ENCODE assay signal across 1 cellular context in genomic region chr6:70415247-70415646, GRCh38.
TF ChIP-seq lines count a peak whose summit lies in the region.

No MANE protein-coding gene starts in this region.

TF ChIP-seq in GM12878, 131 proteins besides CTCF, POLR2A, EP300 and RAD21:
- TF ChIP-seq CUX1 (IDR thresholded peaks at IDR 0.05; ENCODE audit: insufficient replicate concordance, low read depth, low read length), result no peak
- no peak for TF ChIP-seq LARP7 (IDR thresholded peaks at IDR 0.05)
- TF ChIP-seq TAF1 (IDR thresholded peaks at IDR 0.05; ENCODE audit: borderline replicate concordance, low read depth, low read length), result no peak
- no peak for TF ChIP-seq CHD4 (IDR thresholded peaks at IDR 0.05)
- TF ChIP-seq MEF2B (IDR thresholded peaks at IDR 0.05; ENCODE audit: partially characterized antibody, poor library complexity, severe bottlenecking), result no peak
- no peak for TF ChIP-seq HCFC1 (IDR thresholded peaks at IDR 0.05; ENCODE audit: low read length)
- TF ChIP-seq GATAD2B (conservative IDR thresholded peaks at IDR 0.05; ENCODE audit: low read depth), result no peak
- TF ChIP-seq IKZF1 (conservative IDR thresholded peaks at IDR 0.05), result no peak
- TF ChIP-seq, protein P1, sequence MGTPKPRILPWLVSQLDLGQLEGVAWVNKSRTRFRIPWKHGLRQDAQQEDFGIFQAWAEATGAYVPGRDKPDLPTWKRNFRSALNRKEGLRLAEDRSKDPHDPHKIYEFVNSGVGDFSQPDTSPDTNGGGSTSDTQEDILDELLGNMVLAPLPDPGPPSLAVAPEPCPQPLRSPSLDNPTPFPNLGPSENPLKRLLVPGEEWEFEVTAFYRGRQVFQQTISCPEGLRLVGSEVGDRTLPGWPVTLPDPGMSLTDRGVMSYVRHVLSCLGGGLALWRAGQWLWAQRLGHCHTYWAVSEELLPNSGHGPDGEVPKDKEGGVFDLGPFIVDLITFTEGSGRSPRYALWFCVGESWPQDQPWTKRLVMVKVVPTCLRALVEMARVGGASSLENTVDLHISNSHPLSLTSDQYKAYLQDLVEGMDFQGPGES (IDR thresholded peaks at IDR 0.05), result no peak
- TF ChIP-seq IKZF2 (IDR thresholded peaks at IDR 0.05), result no peak; a peak in 1 of 4 replicates
- no peak for TF ChIP-seq ZNF687 (IDR thresholded peaks at IDR 0.05)
- TF ChIP-seq BMI1 (IDR thresholded peaks at IDR 0.05; ENCODE audit: borderline replicate concordance), result no peak
- TF ChIP-seq RB1 (IDR thresholded peaks at IDR 0.05; ENCODE audit: borderline replicate concordance), result no peak
- TF ChIP-seq TBL1XR1 (IDR thresholded peaks at IDR 0.05; ENCODE audit: low read depth, low read length), result no peak
- no peak for TF ChIP-seq CHD2 (IDR thresholded peaks at IDR 0.05; ENCODE audit: borderline replicate concordance, low read depth, low read length)
- 0 out of 2 replicates have a peak, but pooled peaks have one; percentile 11 for TF ChIP-seq ATF7 (IDR thresholded peaks at IDR 0.05; ENCODE audit: low read depth)
- TF ChIP-seq, protein P2, sequence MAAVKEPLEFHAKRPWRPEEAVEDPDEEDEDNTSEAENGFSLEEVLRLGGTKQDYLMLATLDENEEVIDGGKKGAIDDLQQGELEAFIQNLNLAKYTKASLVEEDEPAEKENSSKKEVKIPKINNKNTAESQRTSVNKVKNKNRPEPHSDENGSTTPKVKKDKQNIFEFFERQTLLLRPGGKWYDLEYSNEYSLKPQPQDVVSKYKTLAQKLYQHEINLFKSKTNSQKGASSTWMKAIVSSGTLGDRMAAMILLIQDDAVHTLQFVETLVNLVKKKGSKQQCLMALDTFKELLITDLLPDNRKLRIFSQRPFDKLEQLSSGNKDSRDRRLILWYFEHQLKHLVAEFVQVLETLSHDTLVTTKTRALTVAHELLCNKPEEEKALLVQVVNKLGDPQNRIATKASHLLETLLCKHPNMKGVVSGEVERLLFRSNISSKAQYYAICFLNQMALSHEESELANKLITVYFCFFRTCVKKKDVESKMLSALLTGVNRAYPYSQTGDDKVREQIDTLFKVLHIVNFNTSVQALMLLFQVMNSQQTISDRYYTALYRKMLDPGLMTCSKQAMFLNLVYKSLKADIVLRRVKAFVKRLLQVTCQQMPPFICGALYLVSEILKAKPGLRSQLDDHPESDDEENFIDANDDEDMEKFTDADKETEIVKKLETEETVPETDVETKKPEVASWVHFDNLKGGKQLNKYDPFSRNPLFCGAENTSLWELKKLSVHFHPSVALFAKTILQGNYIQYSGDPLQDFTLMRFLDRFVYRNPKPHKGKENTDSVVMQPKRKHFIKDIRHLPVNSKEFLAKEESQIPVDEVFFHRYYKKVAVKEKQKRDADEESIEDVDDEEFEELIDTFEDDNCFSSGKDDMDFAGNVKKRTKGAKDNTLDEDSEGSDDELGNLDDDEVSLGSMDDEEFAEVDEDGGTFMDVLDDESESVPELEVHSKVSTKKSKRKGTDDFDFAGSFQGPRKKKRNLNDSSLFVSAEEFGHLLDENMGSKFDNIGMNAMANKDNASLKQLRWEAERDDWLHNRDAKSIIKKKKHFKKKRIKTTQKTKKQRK (IDR thresholded peaks at IDR 0.05; ENCODE audit: low read depth, low read length), result no peak
- TF ChIP-seq STAT1 (conservative IDR thresholded peaks at IDR 0.05), result no peak
- TF ChIP-seq ZNF384 (IDR thresholded peaks at IDR 0.05; ENCODE audit: borderline replicate concordance, low read depth, low read length), result peak; percentile 76
- no peak for TF ChIP-seq ZBED1 (IDR thresholded peaks at IDR 0.05; ENCODE audit: borderline replicate concordance)
- TF ChIP-seq RUNX3 (IDR thresholded peaks at IDR 0.05; ENCODE audit: low read length), result peak; percentile 49; the same call in 1 of the 2 replicates
- peak; percentile 76 for TF ChIP-seq RELB (IDR thresholded peaks at IDR 0.05; ENCODE audit: low read depth)
- TF ChIP-seq, protein P3, sequence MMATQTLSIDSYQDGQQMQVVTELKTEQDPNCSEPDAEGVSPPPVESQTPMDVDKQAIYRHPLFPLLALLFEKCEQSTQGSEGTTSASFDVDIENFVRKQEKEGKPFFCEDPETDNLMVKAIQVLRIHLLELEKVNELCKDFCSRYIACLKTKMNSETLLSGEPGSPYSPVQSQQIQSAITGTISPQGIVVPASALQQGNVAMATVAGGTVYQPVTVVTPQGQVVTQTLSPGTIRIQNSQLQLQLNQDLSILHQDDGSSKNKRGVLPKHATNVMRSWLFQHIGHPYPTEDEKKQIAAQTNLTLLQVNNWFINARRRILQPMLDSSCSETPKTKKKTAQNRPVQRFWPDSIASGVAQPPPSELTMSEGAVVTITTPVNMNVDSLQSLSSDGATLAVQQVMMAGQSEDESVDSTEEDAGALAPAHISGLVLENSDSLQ (IDR thresholded peaks at IDR 0.05), result no peak
- TF ChIP-seq, protein P4, sequence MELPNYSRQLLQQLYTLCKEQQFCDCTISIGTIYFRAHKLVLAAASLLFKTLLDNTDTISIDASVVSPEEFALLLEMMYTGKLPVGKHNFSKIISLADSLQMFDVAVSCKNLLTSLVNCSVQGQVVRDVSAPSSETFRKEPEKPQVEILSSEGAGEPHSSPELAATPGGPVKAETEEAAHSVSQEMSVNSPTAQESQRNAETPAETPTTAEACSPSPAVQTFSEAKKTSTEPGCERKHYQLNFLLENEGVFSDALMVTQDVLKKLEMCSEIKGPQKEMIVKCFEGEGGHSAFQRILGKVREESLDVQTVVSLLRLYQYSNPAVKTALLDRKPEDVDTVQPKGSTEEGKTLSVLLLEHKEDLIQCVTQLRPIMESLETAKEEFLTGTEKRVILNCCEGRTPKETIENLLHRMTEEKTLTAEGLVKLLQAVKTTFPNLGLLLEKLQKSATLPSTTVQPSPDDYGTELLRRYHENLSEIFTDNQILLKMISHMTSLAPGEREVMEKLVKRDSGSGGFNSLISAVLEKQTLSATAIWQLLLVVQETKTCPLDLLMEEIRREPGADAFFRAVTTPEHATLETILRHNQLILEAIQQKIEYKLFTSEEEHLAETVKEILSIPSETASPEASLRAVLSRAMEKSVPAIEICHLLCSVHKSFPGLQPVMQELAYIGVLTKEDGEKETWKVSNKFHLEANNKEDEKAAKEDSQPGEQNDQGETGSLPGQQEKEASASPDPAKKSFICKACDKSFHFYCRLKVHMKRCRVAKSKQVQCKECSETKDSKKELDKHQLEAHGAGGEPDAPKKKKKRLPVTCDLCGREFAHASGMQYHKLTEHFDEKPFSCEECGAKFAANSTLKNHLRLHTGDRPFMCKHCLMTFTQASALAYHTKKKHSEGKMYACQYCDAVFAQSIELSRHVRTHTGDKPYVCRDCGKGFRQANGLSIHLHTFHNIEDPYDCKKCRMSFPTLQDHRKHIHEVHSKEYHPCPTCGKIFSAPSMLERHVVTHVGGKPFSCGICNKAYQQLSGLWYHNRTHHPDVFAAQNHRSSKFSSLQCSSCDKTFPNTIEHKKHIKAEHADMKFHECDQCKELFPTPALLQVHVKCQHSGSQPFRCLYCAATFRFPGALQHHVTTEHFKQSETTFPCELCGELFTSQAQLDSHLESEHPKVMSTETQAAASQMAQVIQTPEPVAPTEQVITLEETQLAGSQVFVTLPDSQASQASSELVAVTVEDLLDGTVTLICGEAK (IDR thresholded peaks at IDR 0.05; ENCODE audit: borderline replicate concordance), result peak; percentile 38; the same call in 1 of the 2 replicates
